ENCODE assay signal across 1 cellular context in the genomic region with DNA sequence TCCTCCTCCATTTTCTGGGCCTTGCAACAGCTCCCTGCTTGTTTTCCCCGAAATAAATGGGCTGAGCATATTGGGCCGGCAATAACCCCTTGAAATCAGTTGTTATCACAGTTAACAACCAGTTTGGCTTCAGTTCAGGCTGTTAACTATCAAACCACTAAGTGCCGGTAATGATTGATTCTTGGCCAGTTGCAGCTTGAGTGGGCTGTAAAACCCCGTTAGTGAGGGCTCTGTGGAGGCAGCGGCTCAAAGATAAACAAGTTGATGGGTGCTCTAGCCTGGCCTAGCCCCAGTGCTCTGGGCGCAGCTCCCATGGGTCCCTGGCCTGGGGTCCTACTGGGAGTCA.
A peak's percentile ranks its signal among the peaks of the same experiment; 100 is the strongest.
TF ChIP-seq lines count a peak whose summit lies in the region.

No MANE protein-coding gene starts in this region.

TF ChIP-seq in K562, 482 proteins besides CTCF, POLR2A, EP300 and RAD21:
- TF ChIP-seq KDM1A (IDR thresholded peaks at IDR 0.05) (peak; percentile 65 to 73; a peak in 2 of 4 replicates), CBFA2T2 (conservative IDR thresholded peaks at IDR 0.05) (0 out of 2 replicates have a peak, but pooled peaks have one; percentile 17), NFIC (IDR thresholded peaks at IDR 0.05) (peak; percentile 38; the same call in 1 of the 2 replicates), SMARCA5 (IDR thresholded peaks at IDR 0.05) (no peak), ESRRA (IDR thresholded peaks at IDR 0.05; ENCODE audit: borderline replicate concordance, low read depth) (no peak), CBFA2T3 (IDR thresholded peaks at IDR 0.05) (peak; percentile 63)
